Comparison of ENCODE assay signal across 1 cellular context in genomic region chr19:42627916-42628315, GRCh38.
TF ChIP-seq lines count a peak whose summit lies in the region.

No MANE protein-coding gene starts in this region.

TF ChIP-seq in A549, 52 proteins besides CTCF, POLR2A, EP300 and RAD21:
- TF ChIP-seq MAZ (IDR thresholded peaks at IDR 0.05; ENCODE audit: borderline replicate concordance, low read depth, low read length) (no peak), USF2 (IDR thresholded peaks at IDR 0.05) (no peak)
